In genomic region chr7:105985250-105985649, GRCh38 we compare ENCODE assay signal across 24 cellular contexts. TPM values are rescaled to one million over a fixed set of nuclear protein-coding genes. Genes with fewer than 3 reads are reported as not detected.
DNase-seq lines count a peak whose midpoint lies in the region; ATAC-seq, FAIRE-seq and TF ChIP-seq lines count a peak whose summit lies in the region.
"Had no signal": no experiment of that assay in that cellular context is flagged by ENCODE, and none has a peak within 500 bp of the region (broad histone marks: within the 10 kb centered on the region; RNA-seq: fewer than 3 reads in every experiment).

No MANE protein-coding gene starts in this region.

- no peaks in the 10 kb centered on the region for H3K27me3 ChIP-seq in NT2/D1 (ENCODE audit: insufficient read depth, insufficient read length)
- no peaks in the 10 kb centered on the region for H3K27me3 ChIP-seq in neural progenitor cell
- no peaks in the 10 kb centered on the region for H3K27me3 ChIP-seq in small intestine (ENCODE audit: control insufficient read depth in 2 of 2, insufficient read depth in 2 of 2, low read length in 2 of 2)
- H3K27me3 ChIP-seq: BE2C, stomach, upper lobe of left lung had no signal

- H3K27me3 Mint-ChIP-seq in neural progenitor cell (ENCODE audit: insufficient read depth, low read depth), result no peaks in the 10 kb centered on the region
- H3K27me3 Mint-ChIP-seq: central memory CD8-positive, alpha-beta T cell had no signal

- no peak overlapping the region for H3K4me3 ChIP-seq in HEK293 (ENCODE audit: low read depth, low read length)
- no peak overlapping the region for H3K4me3 ChIP-seq in NT2/D1 (ENCODE audit: insufficient read length, low read depth)
- no peak overlapping the region for H3K4me3 ChIP-seq in neural progenitor cell
- H3K4me3 ChIP-seq in small intestine (ENCODE audit: low read depth in 1 of 2, low read length in 2 of 2), result no peak overlapping the region
- H3K4me3 ChIP-seq: A549, lung, psoas muscle, stomach, upper lobe of left lung had no signal

- H3K9ac ChIP-seq in NT2/D1 (ENCODE audit: insufficient read length, low read depth) (peak overlapping the region; percentile 37), neural progenitor cell (no peak overlapping the region)

- H3K27ac ChIP-seq in HEK293 (ENCODE audit: extremely low read depth, low read depth, low read length) (no peak overlapping the region), neural progenitor cell (no peak overlapping the region), small intestine (ENCODE audit: low read depth in 1 of 2, low read length in 1 of 2) (no peak overlapping the region)
- H3K27ac ChIP-seq: A549, neutrophil, psoas muscle, stomach, upper lobe of left lung had no signal

- DNase-seq in NCI-H1105 treated with DMSO at 0.1 percent for 48 hours (lab: John Stamatoyannopoulos, UW), result peak; percentile 48
- no peak for DNase-seq in NCI-H1105 (lab: John Stamatoyannopoulos, UW)
- DNase-seq in NT2/D1 (ENCODE audit: low read depth, low spot score), result no peak
- no peak for DNase-seq in neural progenitor cell (ENCODE audit: low spot score)
- DNase-seq in small intestine, result no peak
- DNase-seq: activated CD4-positive, alpha-beta memory T cell treated with anti-CD3 and anti-CD28 coated beads, Interleukin-2, amount 10 ng/mL, durations not matched to agents 7 days and 5 days; activated effector memory CD4-positive, alpha-beta T cell treated with anti-CD3 and anti-CD28 coated beads, Interleukin-2, amount 50 U/mL, for 16 hours; BE2C; EL; psoas muscle; SHP77 treated with DMSO at 0.1 percent for 48 hours; stimulated activated CD8-positive, alpha-beta memory T cell treated with anti-CD3 and anti-CD28 coated beads, Interleukin-4, amount 100 ng/mL, for 48 hours; stomach; upper lobe of left lung had no signal

- ATAC-seq in HG02763 (IDR thresholded peaks at IDR 0.05; ENCODE audit: unreplicated experiment) (no peak), GM19467 (IDR thresholded peaks at IDR 0.05; ENCODE audit: unreplicated experiment) (no peak)
- ATAC-seq: A549; activated CD4-positive, CD25-positive, alpha-beta regulatory T cell treated with anti-CD3 and anti-CD28 coated beads, Interleukin-2, amount 50 U/mL, for 24 hours; HCT116; psoas muscle had no signal

- H4K20me1 ChIP-seq in neural progenitor cell (ENCODE audit: low read depth), result no peaks in the 10 kb centered on the region

- H3K9me3 ChIP-seq in HEK293 (ENCODE audit: control insufficient read depth, insufficient read depth, low read depth, low read length) (no peaks in the 10 kb centered on the region), NT2/D1 (ENCODE audit: insufficient read depth, low read length) (no peaks in the 10 kb centered on the region), neural progenitor cell (ENCODE audit: low read depth) (no peaks in the 10 kb centered on the region), small intestine (ENCODE audit: control insufficient read depth, low read depth) (no peaks in the 10 kb centered on the region)
- H3K9me3 ChIP-seq: A549, BE2C, neutrophil, psoas muscle, stomach, upper lobe of left lung had no signal

- no peaks in the 10 kb centered on the region for H3K4me1 ChIP-seq in HEK293 (ENCODE audit: control insufficient read depth, insufficient read depth, low read length)
- H3K4me1 ChIP-seq in NT2/D1 (ENCODE audit: insufficient read depth, insufficient read length), result peaks cover 2% of the 10 kb centered on the region
- peaks cover 53% of the 10 kb centered on the region for H3K4me1 ChIP-seq in neural progenitor cell
- H3K4me1 ChIP-seq in small intestine (ENCODE audit: control insufficient read depth in 2 of 2, insufficient read depth in 1 of 2, low read depth in 1 of 2, low read length in 1 of 2), result no peaks in the 10 kb centered on the region
- H3K4me1 ChIP-seq: A549, BE2C, psoas muscle, stomach, upper lobe of left lung had no signal

- H3K4me3 Mint-ChIP-seq in neural progenitor cell, result no peak overlapping the region
- H3K4me3 Mint-ChIP-seq: activated CD4-positive, alpha-beta memory T cell treated with anti-CD3 and anti-CD28 coated beads, Interleukin-2, amount 10 ng/mL, durations not matched to agents 7 days and 5 days; central memory CD8-positive, alpha-beta T cell had no signal

- POLR2A ChIA-PET in HEK293 (lab: Yijun Ruan, JAX), result no interaction called here

- H3K27ac Mint-ChIP-seq in neural progenitor cell, result no peak overlapping the region
- H3K27ac Mint-ChIP-seq: activated CD4-positive, alpha-beta memory T cell treated with anti-CD3 and anti-CD28 coated beads, Interleukin-2, amount 10 ng/mL, durations not matched to agents 7 days and 5 days had no signal

- H3K9me3 Mint-ChIP-seq in neural progenitor cell, result no peaks in the 10 kb centered on the region
- H3K9me3 Mint-ChIP-seq: activated CD4-positive, alpha-beta memory T cell treated with anti-CD3 and anti-CD28 coated beads, Interleukin-2, amount 10 ng/mL, durations not matched to agents 7 days and 5 days; central memory CD8-positive, alpha-beta T cell had no signal

- CTCF ChIA-PET in HEK293 (lab: Yijun Ruan, JAX), result interaction anchor here (0.5 to 0.7 kb wide), 2 partner anchors 56 to 108 kb away, joined by 4 to 5 read pairs; no protein-coding TSS in a partner anchor

- peak overlapping the region; percentile 47 for H2AFZ ChIP-seq in neural progenitor cell (replicated peaks)

- peak overlapping the region; percentile 73 for H3K4me2 ChIP-seq in neural progenitor cell
- H3K4me2 ChIP-seq: A549 had no signal

- peaks cover 42% of the 10 kb centered on the region for H3K4me1 Mint-ChIP-seq in neural progenitor cell
- H3K4me1 Mint-ChIP-seq: activated CD4-positive, alpha-beta memory T cell treated with anti-CD3 and anti-CD28 coated beads, Interleukin-2, amount 10 ng/mL, durations not matched to agents 7 days and 5 days; central memory CD8-positive, alpha-beta T cell had no signal

- FAIRE-seq in small intestine (lab: Jason Lieb, UNC), result no peak
- FAIRE-seq: A549, keratinocyte had no signal

- no peaks in the 10 kb centered on the region for H3K36me3 ChIP-seq in HEK293 (ENCODE audit: control insufficient read depth in 2 of 2, insufficient read depth in 1 of 2, low read length in 2 of 2)
- no peaks in the 10 kb centered on the region for H3K36me3 ChIP-seq in NT2/D1 (ENCODE audit: insufficient read depth, insufficient read length, low read length)
- H3K36me3 ChIP-seq in neural progenitor cell, result no peaks in the 10 kb centered on the region
- no peaks in the 10 kb centered on the region for H3K36me3 ChIP-seq in small intestine (ENCODE audit: control insufficient read depth in 2 of 2, insufficient read depth in 2 of 2, low read length in 2 of 2)
- H3K36me3 ChIP-seq: BE2C, neutrophil, stomach, upper lobe of left lung had no signal

- WGBS in small intestine, 3 donors, result 81 to 86% (median 83%) methylated on average over 4 of the region's 4 CpGs

- H3K36me3 Mint-ChIP-seq in neural progenitor cell, result no peaks in the 10 kb centered on the region

- H3K79me2 ChIP-seq in neural progenitor cell (ENCODE audit: low read depth), result no peaks in the 10 kb centered on the region

- no peak for TF ChIP-seq CTCF in HEK293 (tag by site-specific recombination; IDR thresholded peaks at IDR 0.05)
- no peak for TF ChIP-seq CTCF in neural progenitor cell (IDR thresholded peaks at IDR 0.05)

- H3F3A ChIP-seq in neural progenitor cell (ENCODE audit: low read depth), result peaks cover 20% of the 10 kb centered on the region

TF ChIP-seq in HEK293, 187 proteins besides CTCF, POLR2A, EP300 and RAD21:
- TF ChIP-seq ZBTB44 (tag by site-specific recombination; IDR thresholded peaks at IDR 0.05) (peak; percentile 59), ZBTB49 (tag by site-specific recombination; IDR thresholded peaks at IDR 0.05; ENCODE audit: low read depth) (no peak)
TF ChIP-seq in HEK293: peak in this region for 1.

RNA-seq across cellular contexts. Expression of gene CDHR3, which starts 22.2 kb away (rescaled TPM):
- total RNA-seq in neural progenitor cell (ENCODE audit: low replicate concordance), result 1.4 and 3.7 TPM in 2 replicates
- polyA plus RNA-seq in small intestine, result 1 to 10 TPM; 4.1 to 6.3 (median 4.6) TPM
